ENCODE assay signal across 2 cellular contexts in genomic region chr17:48245465-48246033, GRCh38.
TF ChIP-seq lines count a peak whose summit lies in the region.

No MANE protein-coding gene starts in this region.

TF ChIP-seq in HCT116, 20 proteins besides CTCF, POLR2A, EP300 and RAD21:
- TF ChIP-seq MAX (IDR thresholded peaks at IDR 0.05) = 0 out of 2 replicates have a peak, but pooled peaks have one; percentile 25

TF ChIP-seq in GM12878, 131 proteins besides CTCF, POLR2A, EP300 and RAD21:
- 0 out of 2 replicates have a peak, but pooled peaks have one; percentile 66 for TF ChIP-seq SMARCA5 (IDR thresholded peaks at IDR 0.05)
